In the genomic region with DNA sequence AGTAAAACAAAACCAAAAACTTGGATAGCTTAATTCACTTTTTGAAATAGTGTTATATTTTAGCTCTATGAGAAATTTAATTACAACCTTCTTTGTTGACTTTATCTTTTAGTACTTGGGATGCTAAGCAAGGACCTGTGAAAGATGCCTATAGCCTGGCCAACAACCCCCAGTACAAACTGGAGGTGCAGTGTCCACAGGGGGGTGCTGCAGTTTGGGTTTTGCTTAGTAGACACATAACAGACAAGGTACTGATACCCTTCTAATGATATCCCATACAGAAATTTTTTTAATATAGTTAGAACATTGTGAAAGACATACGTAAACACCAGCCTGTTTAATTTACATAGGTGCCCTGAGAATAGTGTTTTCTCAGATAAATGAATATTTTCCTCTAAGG, we compare ENCODE assay signal across 8 cellular contexts. TPM values are rescaled to one million over a fixed set of nuclear protein-coding genes. Genes with fewer than 3 reads are reported as not detected.
DNase-seq lines count a peak whose midpoint lies in the region; ATAC-seq and TF ChIP-seq lines count a peak whose summit lies in the region.

No MANE protein-coding gene starts in this region.

- H3K27ac ChIP-seq in OCI-LY7 (ENCODE audit: low read depth, low read length, poor library complexity, severe bottlenecking) = no peak overlapping the region

- peak; percentile 86 for TF ChIP-seq CTCF in OCI-LY7 (conservative IDR thresholded peaks at IDR 0.05; ENCODE audit: low read length)

- no peak overlapping the region for H2AFZ ChIP-seq in OCI-LY7 (ENCODE audit: low read length)

- H3K36me3 Mint-ChIP-seq in memory B cell = peaks cover 18% of the 10 kb centered on the region

- no peaks in the 10 kb centered on the region for H3K9me3 ChIP-seq in OCI-LY7 (ENCODE audit: low read length)

- H3K4me3 Mint-ChIP-seq in memory B cell = no peak overlapping the region

- POLR2A ChIA-PET in OCI-LY7 (lab: Charles Lee) = interaction anchor here (0.9 kb wide), 1 partner anchor 34 kb away, joined by 3 read pairs; no protein-coding TSS in a partner anchor

- H3K4me1 ChIP-seq in OCI-LY7 (ENCODE audit: insufficient read depth, low read length, poor library complexity, severe bottlenecking) = no peaks in the 10 kb centered on the region

- no TSS peak for BruUV-seq in OCI-LY7 (replicated peaks; lab: Mats Ljungman, UMichigan)

- H4K20me1 ChIP-seq in OCI-LY7 (ENCODE audit: insufficient read depth, low read length) = no peaks in the 10 kb centered on the region

- H3K36me3 ChIP-seq in OCI-LY7 (ENCODE audit: insufficient read depth, low read length) = peaks cover 86% of the 10 kb centered on the region

- DNase-seq in NOMO-1 treated with DMSO at 0.1 percent for 48 hours (lab: John Stamatoyannopoulos, UW; ENCODE audit: unreplicated experiment) (peak; percentile 9), NOMO-1 treated with dmso at 0.1 percent for 144 hours (lab: John Stamatoyannopoulos, UW; ENCODE audit: unreplicated experiment) (no peak), OCI-LY7 (ENCODE audit: low spot score) (peak; percentile 65), amniotic epithelial cell (ENCODE audit: low read depth) (peak; percentile 23), memory B cell (ENCODE audit: low spot score in 2 of 2) (peak in 1 of 2 donors; percentile 41), NCI-H2171 treated with DMSO at 0.1 percent for 48 hours (lab: John Stamatoyannopoulos, UW) (no peak), mucosa of gallbladder (ENCODE audit: low spot score) (no peak)

- no peaks in the 10 kb centered on the region for H3K79me2 ChIP-seq in OCI-LY7 (ENCODE audit: insufficient read depth, low read depth, low read length)

- CTCF ChIA-PET in OCI-LY7 (lab: Charles Lee; ENCODE audit: unreplicated experiment) = no interaction called here

- no peak overlapping the region for H3K4me2 ChIP-seq in OCI-LY7 (ENCODE audit: low read length)

- H3K9me2 ChIP-seq in OCI-LY7 (ENCODE audit: insufficient read depth, low read length) = no peaks in the 10 kb centered on the region

- H3K4me1 Mint-ChIP-seq in memory B cell = peaks cover 5% of the 10 kb centered on the region

- no peak overlapping the region for H3K27ac Mint-ChIP-seq in memory B cell

- H3K27me3 Mint-ChIP-seq in memory B cell = no peaks in the 10 kb centered on the region

- H3K4me3 ChIP-seq in OCI-LY7 (ENCODE audit: low read depth, low read length, poor library complexity, severe bottlenecking) = no peak overlapping the region

- ATAC-seq in memory B cell (ENCODE audit: low read depth) (peak; percentile 82), GM19463 (IDR thresholded peaks at IDR 0.05; ENCODE audit: unreplicated experiment) (no peak)

- intact Hi-C loops in OCI-LY7 (cut with micrococcal nuclease; ENCODE audit: unreplicated experiment) = no loop called here

- H3K9me3 Mint-ChIP-seq in memory B cell = no peaks in the 10 kb centered on the region

RNA-seq across cellular contexts. Expression of gene CAPN7, which starts 35.3 kb away (rescaled TPM):
- 20.5 and 33.4 TPM in 2 replicates for total RNA-seq in OCI-LY7 (2014; rRNA removed; shearing (Covaris generic))
- total RNA-seq in OCI-LY7 (2022) (41.5 and 44.9 TPM in 2 replicates), mucosa of gallbladder (46.1 TPM)

Comparison
In these comparisons a context has a peak if more than half of its experiments do, and no peak if none do; other contexts are left out.
1. DNase-seq: peak in NOMO-1 treated with DMSO at 0.1 percent for 48 hours (single experiment), OCI-LY7 (single experiment) and amniotic epithelial cell (single experiment); none in NOMO-1 treated with dmso at 0.1 percent for 144 hours (single experiment), NCI-H2171 treated with DMSO at 0.1 percent for 48 hours (single experiment) and mucosa of gallbladder (single experiment).